9 cellular contexts compared by ENCODE assay signal in the genomic region with DNA sequence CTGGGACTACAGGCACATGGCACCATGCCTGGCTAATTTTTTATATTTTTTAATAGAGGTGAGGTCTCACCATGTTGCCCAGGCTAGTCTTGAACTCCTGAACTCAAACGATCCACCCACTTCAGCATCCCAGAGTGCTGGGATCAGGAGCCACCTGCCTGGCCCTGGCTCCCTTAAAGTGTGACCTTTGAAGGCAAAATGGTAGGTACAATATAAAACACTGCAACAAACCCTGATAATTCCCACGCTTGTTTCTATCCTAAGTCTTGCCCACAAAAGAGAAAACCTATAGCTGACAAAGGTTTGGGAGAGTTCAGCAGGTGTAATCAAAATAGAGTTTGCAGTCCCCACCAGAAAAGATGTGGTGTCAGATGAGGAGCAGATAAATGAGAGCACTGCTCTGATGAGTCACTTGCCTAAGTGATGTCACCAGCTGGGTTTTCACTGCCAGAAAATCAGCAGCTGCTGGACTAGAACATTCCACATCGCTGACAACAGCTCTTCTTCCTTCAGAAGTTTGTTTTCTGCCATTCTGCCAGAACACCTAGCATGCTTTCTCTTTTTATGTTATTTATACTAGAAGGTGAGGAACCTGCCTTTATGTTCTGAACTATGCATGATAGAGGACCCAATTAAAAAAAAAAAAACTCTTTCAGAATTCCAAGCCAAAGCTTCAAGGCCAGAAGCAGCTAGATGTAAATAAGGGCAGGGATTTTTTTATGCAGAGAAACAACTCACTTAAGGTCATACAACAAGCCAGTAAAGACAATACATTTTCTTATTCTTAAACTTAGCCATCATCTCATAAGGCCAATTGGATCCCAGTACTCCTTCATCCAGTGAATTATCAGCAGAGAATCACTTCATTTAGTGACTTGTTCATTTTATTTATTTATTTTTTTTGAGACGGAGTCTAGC. TPM values are rescaled to one million over a fixed set of nuclear protein-coding genes. Genes with fewer than 3 reads are reported as not detected.
DNase-seq lines count a peak whose midpoint lies in the region; ATAC-seq and TF ChIP-seq lines count a peak whose summit lies in the region.
"Had no signal": no experiment of that assay in that cellular context is flagged by ENCODE, and none has a peak within 500 bp of the region (broad histone marks: within the 10 kb centered on the region; RNA-seq: fewer than 3 reads in every experiment).

No MANE protein-coding gene starts in this region.

- H2BK12ac ChIP-seq in neuronal stem cell (ENCODE audit: low read length), result no peak overlapping the region

- no peak overlapping the region for H3K14ac ChIP-seq in neuronal stem cell (ENCODE audit: low read length)

- H3K4me2 ChIP-seq in neuronal stem cell (ENCODE audit: insufficient read depth, low read length, poor library complexity, severe bottlenecking), result no peak overlapping the region

- H3K23ac ChIP-seq in neuronal stem cell (ENCODE audit: low read depth, low read length, poor library complexity), result no peak overlapping the region

- no peak overlapping the region for H3K4me3 Mint-ChIP-seq in progenitor cell of endocrine pancreas (ENCODE audit: low read depth)

- H3K79me1 ChIP-seq in neuronal stem cell (ENCODE audit: low read depth, low read length), result no peaks in the 10 kb centered on the region

- no peaks in the 10 kb centered on the region for H3K36me3 Mint-ChIP-seq in progenitor cell of endocrine pancreas (ENCODE audit: insufficient read depth)

- H3K4me1 ChIP-seq in neuronal stem cell (ENCODE audit: control insufficient read depth in 2 of 2, insufficient read depth in 1 of 2, low read depth in 1 of 2, low read length in 2 of 2), result no peaks in the 10 kb centered on the region

- no peak overlapping the region for H3K27ac ChIP-seq in neuronal stem cell (replicated peaks; ENCODE audit: low read length)
- H3K27ac ChIP-seq: SK-N-MC had no signal

- H2BK15ac ChIP-seq in neuronal stem cell (ENCODE audit: low read length), result no peak overlapping the region

- H3K9ac ChIP-seq in neuronal stem cell (ENCODE audit: low read depth, low read length, poor library complexity), result no peak overlapping the region

- H2BK120ac ChIP-seq in neuronal stem cell (ENCODE audit: low read depth, low read length), result no peak overlapping the region

- H3K4me1 Mint-ChIP-seq in progenitor cell of endocrine pancreas (ENCODE audit: low read depth), result no peaks in the 10 kb centered on the region

- H2BK5ac ChIP-seq in neuronal stem cell (ENCODE audit: low read length), result no peak overlapping the region

- H3K9me3 Mint-ChIP-seq in progenitor cell of endocrine pancreas (ENCODE audit: low read depth), result peaks cover 5% of the 10 kb centered on the region

- H3K4me3 ChIP-seq in choroid plexus epithelial cell (ENCODE audit: low read depth, low read length) (no peak overlapping the region), neuronal stem cell (ENCODE audit: low read length in 2 of 2) (no peak overlapping the region)
- H3K4me3 ChIP-seq: SK-N-MC had no signal

- ATAC-seq in HG03565 (IDR thresholded peaks at IDR 0.05; ENCODE audit: unreplicated experiment) (no peak), HG03139 (IDR thresholded peaks at IDR 0.05; ENCODE audit: unreplicated experiment) (no peak), HG02938 (IDR thresholded peaks at IDR 0.05; ENCODE audit: unreplicated experiment) (no peak)

- H3K36me3 ChIP-seq in neuronal stem cell (replicated peaks in 1 of 2; ENCODE audit: control insufficient read depth in 2 of 2, insufficient read depth in 2 of 2, low read length in 2 of 2), result no peaks in the 10 kb centered on the region

- H2AFZ ChIP-seq in neuronal stem cell (ENCODE audit: low read length), result peak overlapping the region; percentile 23

- no peaks in the 10 kb centered on the region for H3K9me3 ChIP-seq in neuronal stem cell (replicated peaks in 1 of 2; ENCODE audit: control insufficient read depth in 2 of 2, insufficient read depth in 1 of 2, low read depth in 1 of 2, low read length in 2 of 2)

- H4K8ac ChIP-seq in neuronal stem cell (ENCODE audit: low read depth, low read length), result no peak overlapping the region

- peak; percentile 91 for DNase-seq in EH (ENCODE audit: low read depth)
- DNase-seq in MV-4-11 (lab: John Stamatoyannopoulos, UW), result peak; percentile 14
- DNase-seq in choroid plexus epithelial cell (ENCODE audit: low read depth), result peak; percentile 96
- no peak for DNase-seq in neuronal stem cell (ENCODE audit: low spot score)
- DNase-seq in progenitor cell of endocrine pancreas (ENCODE audit: low spot score, unreplicated experiment), result no peak

- no peak overlapping the region for H2AK5ac ChIP-seq in neuronal stem cell (ENCODE audit: low read depth, low read length)

- peaks cover 5% of the 10 kb centered on the region for H3K27me3 Mint-ChIP-seq in progenitor cell of endocrine pancreas

- H4K91ac ChIP-seq in neuronal stem cell (ENCODE audit: low read depth, low read length, poor library complexity), result no peak overlapping the region

- H3K18ac ChIP-seq in neuronal stem cell (ENCODE audit: low read length), result no peak overlapping the region

- H3K27ac Mint-ChIP-seq in progenitor cell of endocrine pancreas, result no peak overlapping the region

- no peak overlapping the region for H3K4ac ChIP-seq in neuronal stem cell (ENCODE audit: low read length)

- WGBS in neuronal stem cell (ENCODE audit: extremely low coverage in 2 of 2, insufficient read length in 2 of 2, insufficient replicate concordance in 1 of 2), 2 donors, result no CpG with 5 or more reads among the region's 4 CpGs

- H3K27me3 ChIP-seq in neuronal stem cell (ENCODE audit: control insufficient read depth in 3 of 3, insufficient read depth in 3 of 3, low read depth in 1 of 3, low read length in 3 of 3), result peaks cover 0 to 2% (median 0%) of the 10 kb centered on the region in 3 experiments

- TF ChIP-seq CTCF in choroid plexus epithelial cell (conservative IDR thresholded peaks at IDR 0.05; ENCODE audit: low read depth, low read length), result no peak
- TF ChIP-seq CTCF in progenitor cell of endocrine pancreas (IDR thresholded peaks at IDR 0.05; ENCODE audit: unreplicated experiment), result no peak

RNA-seq across cellular contexts. Expression of gene PURB, which starts 18.0 kb away (rescaled TPM):
- polyA plus RNA-seq in neuronal stem cell (2013, experiment 1 of 2), result 12.2 TPM
- 12.7 TPM for polyA plus RNA-seq in neuronal stem cell (2013, experiment 2 of 2)
- 25.0 and 25.3 TPM in 2 replicates for total RNA-seq in progenitor cell of endocrine pancreas

RNA-seq across cellular contexts. Expression of gene H2AZ2, which starts 19.4 kb away (rescaled TPM):
- polyA plus RNA-seq in neuronal stem cell (2013, experiment 1 of 2), result 428 TPM
- 421 TPM for polyA plus RNA-seq in neuronal stem cell (2013, experiment 2 of 2)
- 220 and 244 TPM in 2 replicates for total RNA-seq in progenitor cell of endocrine pancreas

Comparison
In these comparisons a context has a peak if more than half of its experiments do, and no peak if none do; other contexts are left out.
1. DNase-seq: peak in EH (single experiment), MV-4-11 (single experiment) and choroid plexus epithelial cell (single experiment); none in neuronal stem cell (single experiment) and progenitor cell of endocrine pancreas (single experiment).